In genomic region chr3:179450901-179451334, GRCh38 we compare ENCODE assay signal across 8 cellular contexts. TPM values are rescaled to one million over a fixed set of nuclear protein-coding genes. Genes with fewer than 3 reads are reported as not detected.
A peak's percentile ranks its signal among the peaks of the same experiment; 100 is the strongest.
DNase-seq lines count a peak whose midpoint lies in the region; ATAC-seq, FAIRE-seq and TF ChIP-seq lines count a peak whose summit lies in the region.

No MANE protein-coding gene starts in this region.

- BruUV-seq in HepG2 (replicated peaks; lab: Mats Ljungman, UMichigan) = no TSS peak

- peaks cover 30% of the 10 kb centered on the region for H3K4me1 Mint-ChIP-seq in activated CD4-positive, alpha-beta T cell treated with anti-CD3 and anti-CD28 coated beads, Interleukin-2, amount 10 ng/mL, durations not matched to agents 24 days and 14 days

- H3K9me3 Mint-ChIP-seq in activated CD4-positive, alpha-beta T cell treated with anti-CD3 and anti-CD28 coated beads, Interleukin-2, amount 10 ng/mL, durations not matched to agents 24 days and 14 days = no peaks in the 10 kb centered on the region

- no peak for DNase-seq in activated CD4-positive, alpha-beta T cell treated with anti-CD3 and anti-CD28 coated beads, Interleukin-2, amount 10 ng/mL, durations not matched to agents 24 days and 14 days
- DNase-seq in activated CD4-positive, alpha-beta T cell treated with anti-CD3 and anti-CD28 coated beads, Interleukin-2, amount 50 U/mL, for 1 hour = no peak
- DNase-seq in NCI-H748 treated with DMSO at 0.1 percent for 48 hours (lab: John Stamatoyannopoulos, UW) = peak; percentile 3
- DNase-seq in choroid plexus epithelial cell (ENCODE audit: low read depth) = peak; percentile 40
- DNase-seq in HepG2 (ENCODE audit: low spot score) = no peak
- DNase-seq in NCI-H2081 (lab: John Stamatoyannopoulos, UW) = no peak

- peak overlapping the region; percentile 77 for H3K27ac Mint-ChIP-seq in activated CD4-positive, alpha-beta T cell treated with anti-CD3 and anti-CD28 coated beads, Interleukin-2, amount 10 ng/mL, durations not matched to agents 24 days and 14 days

- H4K20me1 ChIP-seq in HepG2 (ENCODE audit: insufficient read depth, low read length) = no peaks in the 10 kb centered on the region

- H3K36me3 ChIP-seq in HepG2 (replicated peaks in 1 of 2; ENCODE audit: control insufficient read depth in 1 of 2, insufficient read depth in 2 of 2, low read length in 2 of 2) = no peaks in the 10 kb centered on the region
- no peaks in the 10 kb centered on the region for H3K36me3 ChIP-seq in subcutaneous abdominal adipose tissue (ENCODE audit: control insufficient read depth in 5 of 5, insufficient read depth in 5 of 5, low read length in 5 of 5)

- intact Hi-C loops in activated CD4-positive, alpha-beta T cell treated with anti-CD3 and anti-CD28 coated beads, Interleukin-2, amount 10 ng/mL, durations not matched to agents 24 days and 14 days (cut with micrococcal nuclease) = loop anchor here (1.0 to 10.0 kb wide), 5 partner anchors 104 to 436 kb away; partner anchors contain the start of genes ACTL6A, MFN1, MRPL47 and NDUFB5
- intact Hi-C loops in HepG2 (cut with micrococcal nuclease; ENCODE audit: unreplicated experiment) = no loop called here

- FAIRE-seq in HepG2 (lab: Jason Lieb, UNC) = no peak

- peaks cover 65% of the 10 kb centered on the region for H3K27me3 Mint-ChIP-seq in activated CD4-positive, alpha-beta T cell treated with anti-CD3 and anti-CD28 coated beads, Interleukin-2, amount 10 ng/mL, durations not matched to agents 24 days and 14 days

- peak; percentile 49 for ATAC-seq in HG02763 (IDR thresholded peaks at IDR 0.05; ENCODE audit: unreplicated experiment)
- ATAC-seq in HepG2 = no peak

- in situ Hi-C loops in HepG2 (cut with HindIII; ENCODE audit: extremely low pct_ligation_motif_present, low pct_unique_long_range_greater_than_20kb) = loop anchor here (5.0 kb wide), 1 partner anchor 106 kb away; no protein-coding TSS in a partner anchor

- H3K79me2 ChIP-seq in HepG2 (ENCODE audit: insufficient read depth, low read length) = no peaks in the 10 kb centered on the region

- peaks cover 5% of the 10 kb centered on the region for H3K36me3 Mint-ChIP-seq in activated CD4-positive, alpha-beta T cell treated with anti-CD3 and anti-CD28 coated beads, Interleukin-2, amount 10 ng/mL, durations not matched to agents 24 days and 14 days (ENCODE audit: low read depth)

- TF ChIP-seq POLR2A in HepG2 (IDR thresholded peaks at IDR 0.05; ENCODE audit: insufficient read depth in 1 of 2, low read depth in 2 of 2, low read length in 2 of 2) = no peak

- no peak for TF ChIP-seq CTCF in choroid plexus epithelial cell (conservative IDR thresholded peaks at IDR 0.05; ENCODE audit: low read depth, low read length)
- no peak for TF ChIP-seq CTCF in HepG2 (CRISPR knock-in tag; IDR thresholded peaks at IDR 0.05)

- H2AFZ ChIP-seq in HepG2 (ENCODE audit: low read length) = no peak overlapping the region

- peaks cover 17% of the 10 kb centered on the region for H3K4me1 ChIP-seq in HepG2 (ENCODE audit: insufficient read depth, low read length)
- peaks cover 0 to 35% (median 30%) of the 10 kb centered on the region in 5 donors for H3K4me1 ChIP-seq in subcutaneous abdominal adipose tissue (ENCODE audit: control insufficient read depth in 5 of 5, insufficient read depth in 5 of 5, low read length in 5 of 5)

- H3K4me3 Mint-ChIP-seq in activated CD4-positive, alpha-beta T cell treated with anti-CD3 and anti-CD28 coated beads, Interleukin-2, amount 10 ng/mL, durations not matched to agents 24 days and 14 days = peak overlapping the region; percentile 85

- POLR2A ChIA-PET in HepG2 (lab: Yijun Ruan, JAX) = no interaction called here

- CTCF ChIA-PET in HepG2 (lab: Yijun Ruan, JAX; ENCODE audit: low intra/inter-chr PET ratio, low total read pairs) = no interaction called here

- H3K9me3 ChIP-seq in HepG2 (ENCODE audit: low read length) (no peaks in the 10 kb centered on the region), subcutaneous abdominal adipose tissue (ENCODE audit: control insufficient read depth in 5 of 5, low read length in 5 of 5) (no peaks in the 10 kb centered on the region)

- H3K4me3 ChIP-seq in choroid plexus epithelial cell (ENCODE audit: low read depth, low read length) (peak overlapping the region; percentile 80), HepG2 (replicated peaks in 1 of 3; ENCODE audit: insufficient read depth in 1 of 3, low read depth in 2 of 3, low read length in 3 of 3) (peak overlapping the region in 2 of 3 experiments; percentile 44 to 67; a peak in 2 of 6 replicates), subcutaneous abdominal adipose tissue (ENCODE audit: low read depth in 1 of 5, low read length in 5 of 5) (peak overlapping the region; percentile 73 to 85 (median 80))

- TF ChIP-seq EP300 in HepG2 (IDR thresholded peaks at IDR 0.05; ENCODE audit: low read depth in 2 of 2, low read length in 2 of 2) (no peak), HepG2 (CRISPR knock-in tag; IDR thresholded peaks at IDR 0.05; ENCODE audit: borderline replicate concordance) (no peak)

- H3K27me3 ChIP-seq in HepG2 (ENCODE audit: control insufficient read depth in 1 of 2, insufficient read depth in 2 of 2, low read length in 2 of 2) = peaks cover 2 to 28% of the 10 kb centered on the region in 2 experiments; a peak in 3 of 5 replicates
- H3K27me3 ChIP-seq in subcutaneous abdominal adipose tissue (ENCODE audit: control insufficient read depth in 5 of 5, insufficient read depth in 4 of 5, low read length in 5 of 5) = peaks cover 0 to 4% (median 0%) of the 10 kb centered on the region in 5 donors

- H3K9ac ChIP-seq in HepG2 (ENCODE audit: insufficient read depth, low read depth, low read length) = no peak overlapping the region
- peak overlapping the region; percentile 38 to 85 (median 68) for H3K9ac ChIP-seq in subcutaneous abdominal adipose tissue (ENCODE audit: low read length in 5 of 5)

- H3K27ac ChIP-seq in HepG2 (ENCODE audit: extremely low read length, insufficient read depth, low read length) (no peak overlapping the region), subcutaneous abdominal adipose tissue (ENCODE audit: low read depth, low read length) (peak overlapping the region; percentile 73)

- no peak for TF ChIP-seq RAD21 in HepG2 (CRISPR knock-in tag; IDR thresholded peaks at IDR 0.05)

- WGBS in HepG2 (ENCODE audit: low lambda C conversion rate) = 91% methylated on average over 30 of the region's 57 CpGs

- H3K4me2 ChIP-seq in HepG2 (ENCODE audit: low read depth, low read length) = peak overlapping the region; percentile 66; the same call in 1 of the 2 replicates

TF ChIP-seq in HepG2, 621 proteins besides CTCF, POLR2A, EP300 and RAD21:
- TF ChIP-seq POGZ (CRISPR knock-in tag; IDR thresholded peaks at IDR 0.05) (no peak), SRSF4 (IDR thresholded peaks at IDR 0.05; ENCODE audit: low read depth, low read length, poor library complexity, severe bottlenecking) (no peak)
TF ChIP-seq in HepG2: peak in this region for 0.

RNA-seq across cellular contexts. Expression of gene GNB4, which starts 0.4 kb away (rescaled TPM):
- total RNA-seq in activated CD4-positive, alpha-beta T cell treated with anti-CD3 and anti-CD28 coated beads, Interleukin-2, amount 10 ng/mL, durations not matched to agents 24 days and 14 days = 11.8 and 14.0 TPM in 2 replicates
- total RNA-seq in HepG2 (2016; rRNA removed; fragmentation: Illumina TruSeq; extraction: Trizol) = 0.13 and 0.36 TPM in 2 replicates
- total RNA-seq in HepG2 (2016; cell fraction: cytosol; rRNA removed; fragmentation: Illumina TruSeq; extraction: Trizol; ENCODE audit: low read depth) = not detected in 2 replicates
- 0.18 and 0.22 TPM in 2 replicates for total RNA-seq in HepG2 (2016; cell fraction: insoluble cytoplasmic fraction; rRNA removed; fragmentation: Illumina TruSeq; extraction: Trizol)
- 0.10 and 0.22 TPM in 2 replicates for total RNA-seq in HepG2 (2016; cell fraction: membrane; rRNA removed; fragmentation: Illumina TruSeq; extraction: Trizol)
- 0.09 and 0.13 TPM in 2 replicates for total RNA-seq in HepG2 (2016; cell fraction: nucleus; rRNA removed; fragmentation: Illumina TruSeq; extraction: Trizol)
- polyA plus RNA-seq in HepG2 (2011; rRNA removed) = 0.01 and 0.07 TPM in 2 replicates
- polyA plus RNA-seq in HepG2 (2011; cell fraction: cytosol; rRNA removed) = 0.01 and 0.04 TPM in 2 replicates
- polyA plus RNA-seq in HepG2 (2011; cell fraction: nucleus; rRNA removed) = not detected in 2 replicates
- 0.25 and 0.31 TPM in 2 replicates for polyA plus RNA-seq in HepG2 (2012)
- 0.01 TPM in 1 of 2 replicates, not detected in the other for polyA plus RNA-seq in HepG2 (2016; cell fraction: cytosol; fragmentation: Illumina TruSeq; extraction: Trizol; ENCODE audit: low read depth)
- polyA plus RNA-seq in HepG2 (2016; cell fraction: insoluble cytoplasmic fraction; fragmentation: Illumina TruSeq; extraction: Trizol; ENCODE audit: low read depth) = 0.19 and 0.20 TPM in 2 replicates
- polyA plus RNA-seq in HepG2 (2016; cell fraction: membrane; fragmentation: Illumina TruSeq; extraction: Trizol; ENCODE audit: low read depth) = 0.02 and 0.05 TPM in 2 replicates
- not detected in 2 replicates for polyA plus RNA-seq in HepG2 (2016; cell fraction: nucleus; fragmentation: Illumina TruSeq; extraction: Trizol; ENCODE audit: insufficient read depth, low read depth)
- polyA minus RNA-seq in HepG2 (2011; rRNA and poly(A)+ RNA removed; ENCODE audit: low replicate concordance) = 0.66 and 46.6 TPM in 2 replicates
- 0.20 and 0.53 TPM in 2 replicates for polyA minus RNA-seq in HepG2 (2011; cell fraction: cytosol; rRNA and poly(A)+ RNA removed)
- polyA minus RNA-seq in HepG2 (2011; cell fraction: nucleus; rRNA and poly(A)+ RNA removed) = 0.26 and 0.75 TPM in 2 replicates

Comparison
In these comparisons a context has a peak if more than half of its experiments do, and no peak if none do; other contexts are left out.
1. DNase-seq: peak in NCI-H748 treated with DMSO at 0.1 percent for 48 hours (single experiment) and choroid plexus epithelial cell (single experiment); none in activated CD4-positive, alpha-beta T cell treated with anti-CD3 and anti-CD28 coated beads, Interleukin-2, amount 10 ng/mL, durations not matched to agents 24 days and 14 days (single experiment), activated CD4-positive, alpha-beta T cell treated with anti-CD3 and anti-CD28 coated beads, Interleukin-2, amount 50 U/mL, for 1 hour (single experiment), HepG2 (single experiment) and NCI-H2081 (0 of 2).
2. Peak in every context shown above with its lines, with median percentiles within 50 percentile points of each other: H3K4me3 ChIP-seq.